Comparison of ENCODE assay signal across 10 cellular contexts in genomic region chr6:53294095-53294494, GRCh38. TPM values are rescaled to one million over a fixed set of nuclear protein-coding genes. Genes with fewer than 3 reads are reported as not detected.
A peak's percentile ranks its signal among the peaks of the same experiment; 100 is the strongest.
DNase-seq lines count a peak whose midpoint lies in the region; ATAC-seq and TF ChIP-seq lines count a peak whose summit lies in the region.
"Had no signal": no experiment of that assay in that cellular context is flagged by ENCODE, and none has a peak within 500 bp of the region (broad histone marks: within the 10 kb centered on the region; RNA-seq: fewer than 3 reads in every experiment).

No MANE protein-coding gene starts in this region.

- DNase-seq in CD4-positive, alpha-beta memory T cell: no peak
- DNase-seq in HEK293T (ENCODE audit: extremely low spot score) (peak; percentile 43), activated B cell treated with CpG ODN at 0.5 μM for 24 hours (no peak), right lobe of liver (no peak), UCSD-AML1 (lab: John Stamatoyannopoulos, UW; ENCODE audit: unreplicated experiment) (no peak), NCI-H526 treated with DMSO at 0.1 percent for 48 hours (lab: John Stamatoyannopoulos, UW) (no peak), epidermal melanocyte (ENCODE audit: insufficient read length, low spot score) (no peak)
- DNase-seq: amniotic stem cell had no signal

- no peak overlapping the region for H3K4me3 ChIP-seq in CD4-positive, alpha-beta memory T cell (ENCODE audit: low read length in 2 of 2)
- no peak overlapping the region for H3K4me3 ChIP-seq in right lobe of liver

- TF ChIP-seq CTCF in activated B cell treated with CpG ODN at 0.5 μM for 24 hours (IDR thresholded peaks at IDR 0.05) (peak; percentile 26), right lobe of liver (IDR thresholded peaks at IDR 0.05) (peak; percentile 26 to 58 (median 30))

- CTCF ChIA-PET in CD4-positive, alpha-beta memory T cell (lab: Charles Lee; ENCODE audit: partially characterized antibody): interaction anchor here (0.6 to 3.7 kb wide), 14 partner anchors 9 to 121 kb away, joined by 3 to 20 read pairs (median 4); partner anchors contain the start of gene ELOVL5
- CTCF ChIA-PET in HEK293T (lab: Yijun Ruan, JAX) (interaction anchor here (0.6 to 0.7 kb wide), 2 partner anchors 23 to 432 kb away, joined by 3 to 6 read pairs; no protein-coding TSS in a partner anchor), activated B cell treated with CpG ODN at 0.5 μM for 24 hours (lab: Charles Lee) (interaction anchor here (0.7 to 8.4 kb wide), 36 partner anchors 9 to 190 kb away, joined by 3 to 106 read pairs (median 4); no protein-coding TSS in a partner anchor)

- no peaks in the 10 kb centered on the region for H3K36me3 ChIP-seq in CD4-positive, alpha-beta memory T cell (ENCODE audit: insufficient read depth, low read length)
- H3K36me3 ChIP-seq in right lobe of liver: peaks cover 0 to 3% (median 0%) of the 10 kb centered on the region in 4 donors

- no peaks in the 10 kb centered on the region for H3K27me3 Mint-ChIP-seq in CD4-positive, alpha-beta memory T cell
- no peaks in the 10 kb centered on the region for H3K27me3 Mint-ChIP-seq in activated B cell treated with CpG ODN at 0.5 μM for 24 hours

- no peak for TF ChIP-seq POLR2A in right lobe of liver (IDR thresholded peaks at IDR 0.05)

- H3K9me3 Mint-ChIP-seq in CD4-positive, alpha-beta memory T cell: no peaks in the 10 kb centered on the region
- no peaks in the 10 kb centered on the region for H3K9me3 Mint-ChIP-seq in activated B cell treated with CpG ODN at 0.5 μM for 24 hours

- peaks cover 15 to 26% of the 10 kb centered on the region in 2 donors for H3K36me3 Mint-ChIP-seq in CD4-positive, alpha-beta memory T cell
- H3K36me3 Mint-ChIP-seq in activated B cell treated with CpG ODN at 0.5 μM for 24 hours (ENCODE audit: low read depth): peaks cover 61% of the 10 kb centered on the region

- ATAC-seq in activated B cell treated with CpG ODN at 0.5 μM for 24 hours (ENCODE audit: low read depth) (peak; percentile 62), right lobe of liver (peak in 3 of 4 donors; percentile 10 to 56 (median 38)), HG03108 (IDR thresholded peaks at IDR 0.05; ENCODE audit: unreplicated experiment) (no peak)
- ATAC-seq: sciatic nerve had no signal

- H3K4me3 Mint-ChIP-seq in CD4-positive, alpha-beta memory T cell: peak overlapping the region in 2 of 8 donors; percentile 6 to 34
- no peak overlapping the region for H3K4me3 Mint-ChIP-seq in activated B cell treated with CpG ODN at 0.5 μM for 24 hours

- WGBS in right lobe of liver (ENCODE audit: insufficient coverage, low coverage, low lambda C conversion rate, missing lambda C conversion rate): 63% methylated on average over 3 of the region's 3 CpGs

- peak overlapping the region; percentile 27 for H3K27ac ChIP-seq in CD4-positive, alpha-beta memory T cell (ENCODE audit: low read depth, low read length)
- H3K27ac ChIP-seq in right lobe of liver: no peak overlapping the region

- H3K27me3 ChIP-seq in CD4-positive, alpha-beta memory T cell (ENCODE audit: insufficient read depth, low read length): no peaks in the 10 kb centered on the region
- H3K27me3 ChIP-seq in right lobe of liver: no peaks in the 10 kb centered on the region

- POLR2A ChIA-PET in CD4-positive, alpha-beta memory T cell (lab: Charles Lee; ENCODE audit: partially characterized antibody): interaction anchor here (1.2 to 3.7 kb wide), 4 partner anchors 9 to 54 kb away, joined by 3 to 24 read pairs (median 5); partner anchors contain the start of gene ELOVL5
- POLR2A ChIA-PET in HEK293T (lab: Yijun Ruan, JAX) (no interaction called here), activated B cell treated with CpG ODN at 0.5 μM for 24 hours (lab: Charles Lee) (interaction anchor here (1.0 to 1.9 kb wide), 4 partner anchors 9 to 121 kb away, joined by 3 to 11 read pairs (median 5); no protein-coding TSS in a partner anchor)

- H3K4me1 ChIP-seq in CD4-positive, alpha-beta memory T cell (ENCODE audit: insufficient read depth, low read length): peaks cover 97% of the 10 kb centered on the region
- peaks cover 0 to 40% (median 8%) of the 10 kb centered on the region in 4 donors for H3K4me1 ChIP-seq in right lobe of liver

- peak overlapping the region; percentile 53 to 94 (median 83) for H3K27ac Mint-ChIP-seq in CD4-positive, alpha-beta memory T cell
- peak overlapping the region; percentile 80 for H3K27ac Mint-ChIP-seq in activated B cell treated with CpG ODN at 0.5 μM for 24 hours

- H3K4me1 Mint-ChIP-seq in CD4-positive, alpha-beta memory T cell: peaks cover 69 to 97% (median 83%) of the 10 kb centered on the region in 4 donors
- H3K4me1 Mint-ChIP-seq in activated B cell treated with CpG ODN at 0.5 μM for 24 hours: peaks cover 89% of the 10 kb centered on the region

- no peaks in the 10 kb centered on the region for H3K9me3 ChIP-seq in CD4-positive, alpha-beta memory T cell (ENCODE audit: control insufficient read depth in 1 of 2, low read length in 2 of 2)
- no peaks in the 10 kb centered on the region for H3K9me3 ChIP-seq in right lobe of liver

- intact Hi-C loops in CD4-positive, alpha-beta memory T cell (cut with micrococcal nuclease): loop anchor here (2.0 to 10.0 kb wide), 4 partner anchors 21 to 191 kb away; no protein-coding TSS in a partner anchor
- intact Hi-C loops in activated B cell treated with CpG ODN at 0.5 μM for 24 hours (cut with micrococcal nuclease) (loop anchor here (1.0 to 10.0 kb wide), 9 partner anchors 17 to 431 kb away; partner anchors contain the start of gene ELOVL5), right lobe of liver (cut with DNase I) (no loop called here)

TF ChIP-seq in HEK293T, 16 proteins besides CTCF, POLR2A, EP300 and RAD21:
- TF ChIP-seq ZNF384 (IDR thresholded peaks at IDR 0.05): no peak
TF ChIP-seq in HEK293T: peak in this region for 0.

RNA-seq across cellular contexts. Expression of gene ELOVL5, which starts 54.7 kb away (rescaled TPM):
- 100 to 1,000 TPM; 108 to 111 TPM for total RNA-seq in CD4-positive, alpha-beta memory T cell
- 100 to 1,000 TPM; 108 to 125 TPM for polyA plus RNA-seq in CD4-positive, alpha-beta memory T cell
- total RNA-seq in activated B cell treated with CpG ODN at 0.5 μM for 24 hours (109 and 127 TPM in 2 replicates), right lobe of liver (100 to 1,000 TPM in 1 of 6 experiments, 10 to 100 TPM in 5; 48.5 to 117 (median 55.7) TPM)

Comparison
In these comparisons a context has a peak if more than half of its experiments do, and no peak if none do; other contexts are left out.
1. intact Hi-C loops: an anchor here in CD4-positive, alpha-beta memory T cell (2.0 to 10.0 kb wide) and activated B cell treated with CpG ODN at 0.5 μM for 24 hours (1.0 to 10.0 kb wide); none called in right lobe of liver.